9 cellular contexts compared by ENCODE assay signal in the genomic region with DNA sequence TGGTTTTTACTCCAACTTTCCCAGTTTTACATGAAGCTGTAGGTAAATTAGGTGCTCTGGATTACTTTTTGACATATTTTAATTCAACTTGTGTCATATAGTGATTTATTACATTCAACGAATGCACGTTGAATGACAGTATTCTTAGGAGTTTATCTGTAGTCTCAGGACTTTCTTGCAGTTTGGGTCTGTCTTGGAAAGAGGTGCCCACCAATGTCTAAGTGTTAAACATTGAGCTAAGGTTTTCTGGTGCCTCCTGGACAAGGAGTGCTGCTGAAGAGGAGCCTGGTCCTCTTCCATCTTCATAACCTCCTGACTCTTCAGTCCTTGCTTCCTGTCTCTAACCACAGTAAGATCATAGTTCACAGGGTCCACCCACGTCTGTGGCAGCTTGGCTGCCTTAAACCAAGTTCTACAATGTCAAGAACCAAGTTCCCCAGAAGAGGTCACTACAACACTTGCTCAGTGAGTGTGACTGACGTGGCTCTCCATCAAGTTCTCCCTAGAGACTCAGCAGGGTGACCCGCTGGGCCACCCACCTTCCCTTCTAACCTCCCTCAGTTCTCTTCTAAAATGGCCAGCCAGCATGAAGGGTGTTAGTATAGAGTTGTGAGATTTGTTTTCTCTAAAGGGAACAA. TPM values are rescaled to one million over a fixed set of nuclear protein-coding genes. Genes with fewer than 3 reads are reported as not detected.
DNase-seq lines count a peak whose midpoint lies in the region; ATAC-seq and TF ChIP-seq lines count a peak whose summit lies in the region.
"Had no signal": no experiment of that assay in that cellular context is flagged by ENCODE, and none has a peak within 500 bp of the region (broad histone marks: within the 10 kb centered on the region; RNA-seq: fewer than 3 reads in every experiment).

No MANE protein-coding gene starts in this region.

- 32% methylated on average over 5 of the region's 5 CpGs for WGBS in heart right ventricle, 2 donors

- H3K4me3 ChIP-seq in heart right ventricle = no peak overlapping the region

- peaks cover 0 to under 1% (median 0%) of the 10 kb centered on the region in 9 donors for H3K4me1 ChIP-seq in heart right ventricle

- DNase-seq in DMS53 treated with DMSO at 0.1 percent for 48 hours (lab: John Stamatoyannopoulos, UW; ENCODE audit: unreplicated experiment) (peak; percentile 89), NCI-H526 (lab: John Stamatoyannopoulos, UW) (peak; percentile 33 to 75), heart right ventricle (no peak), activated gamma-delta T cell treated with Interleukin-2 at 50 U/mL for 16 hours (no peak)
- DNase-seq in activated CD8-positive, alpha-beta memory T cell treated with anti-CD3 and anti-CD28 coated beads, Interleukin-2, amount 50 U/mL, for 48 hours = peak; percentile 60
- DNase-seq in stimulated activated CD4-positive, alpha-beta T cell treated with anti-CD3 and anti-CD28 coated beads, Interleukin-12 subunit alpha, Interleukin-12 subunit beta, amount 100 ng/mL, for 4 hours = peak; percentile 6

- H3K36me3 ChIP-seq in heart right ventricle = no peaks in the 10 kb centered on the region

- TF ChIP-seq CTCF in heart right ventricle (IDR thresholded peaks at IDR 0.05) = peak in 6 of 9 donors; percentile 15 to 43 (median 28)

- H3K9me3 ChIP-seq in heart right ventricle = no peaks in the 10 kb centered on the region

- ATAC-seq in GM19395 (IDR thresholded peaks at IDR 0.05; ENCODE audit: unreplicated experiment) (peak; percentile 100), HG03196 (IDR thresholded peaks at IDR 0.05; ENCODE audit: unreplicated experiment) (peak; percentile 97), heart right ventricle (peak in 1 of 8 donors; percentile 69)

- H3K27ac ChIP-seq in heart right ventricle = no peak overlapping the region

- H3K27me3 ChIP-seq in heart right ventricle = peaks cover 0 to 41% (median 31%) of the 10 kb centered on the region in 7 donors

- intact Hi-C loops in heart right ventricle (cut with DNase I) = loop anchor here in 1 of 10 donors (10.0 kb wide), 1 partner anchor 375 kb away; no protein-coding TSS in a partner anchor

RNA-seq across cellular contexts. Expression of a gene that starts 6.1 kb away (rescaled TPM):
- total RNA-seq in heart right ventricle = not detected
- under 1 TPM in 1 of 2 donors, not detected in 1; 0.13 TPM for polyA plus RNA-seq in heart right ventricle
- total RNA-seq: subcutaneous adipose tissue had no signal

Comparison
In these comparisons a context has a peak if more than half of its experiments do, and no peak if none do; other contexts are left out.
1. DNase-seq: peak in DMS53 treated with DMSO at 0.1 percent for 48 hours (single experiment), NCI-H526 (2 of 2), activated CD8-positive, alpha-beta memory T cell treated with anti-CD3 and anti-CD28 coated beads, Interleukin-2, amount 50 U/mL, for 48 hours (single experiment) and stimulated activated CD4-positive, alpha-beta T cell treated with anti-CD3 and anti-CD28 coated beads, Interleukin-12 subunit alpha, Interleukin-12 subunit beta, amount 100 ng/mL, for 4 hours (single experiment); none in heart right ventricle (0 of 2) and activated gamma-delta T cell treated with Interleukin-2 at 50 U/mL for 16 hours (single experiment).